ENCODE assay signal across 35 cellular contexts in genomic region chr14:94547726-94548125, GRCh38. TPM values are rescaled to one million over a fixed set of nuclear protein-coding genes. Genes with fewer than 3 reads are reported as not detected.
"Had no signal": no experiment of that assay in that cellular context is flagged by ENCODE, and none has a peak within 500 bp of the region (broad histone marks: within the 10 kb centered on the region; RNA-seq: fewer than 3 reads in every experiment).

No MANE protein-coding gene starts in this region.

- H3K9me3 ChIP-seq: pancreas, prostate gland, suprapubic skin, thyroid gland, vagina had no signal

- H3K4me1 ChIP-seq: pancreas, prostate gland, thyroid gland, upper lobe of left lung had no signal

- DNase-seq: naive B cell; naive thymus-derived CD8-positive, alpha-beta T cell; nephron progenitor cell; occipital lobe; pancreas; retina; spleen; stimulated activated CD4-positive, alpha-beta T cell treated with anti-CD3 and anti-CD28 coated beads, Interleukin-12 subunit alpha, Interleukin-12 subunit beta, amount 100 ng/mL, for 4 hours; stimulated activated CD4-positive, alpha-beta T cell treated with anti-CD3 and anti-CD28 coated beads, Interleukin-1b, Interleukin-23, amount 100 ng/mL, for 48 hours; stimulated activated CD4-positive, alpha-beta T cell treated with anti-CD3 and anti-CD28 coated beads, Interleukin-4, amount 100 ng/mL, for 1 hour; stimulated activated CD4-positive, alpha-beta T cell treated with anti-CD3 and anti-CD28 coated beads, Interleukin-4, amount 100 ng/mL, for 4 hours; stimulated activated CD8-positive, alpha-beta memory T cell treated with anti-CD3 and anti-CD28 coated beads, Interleukin-4, amount 100 ng/mL, for 48 hours; stimulated activated naive CD4-positive, alpha-beta T cell; stimulated activated naive CD8-positive, alpha-beta T cell treated with anti-CD3 and anti-CD28 coated beads, Interleukin-15, amount 100 ng/mL, for 72 hours; stimulated activated naive CD8-positive, alpha-beta T cell treated with anti-CD3 and anti-CD28 coated beads, Interleukin-15, Interleukin-2, amounts not matched to agents 100 U/mL and 50 U/mL, for 24 hours; substantia nigra; thyroid gland; trophoblast cell; upper lobe of left lung had no signal

- H3K4me3 Mint-ChIP-seq: naive thymus-derived CD8-positive, alpha-beta T cell; natural killer cell treated with Interleukin-12 subunit alpha and Interleukin-12 subunit beta and Interleukin-15 and Interleukin-18, amount 100 ng/mL, for 72 hours; nephron progenitor cell; neural crest cell; stimulated activated memory B cell treated with anti-CD40 and anti-IgM and Interleukin-4, amounts not matched to agents 10 μg/mL and 1 μg/mL and 100 μg/mL, for 72 hours; stimulated activated naive CD8-positive, alpha-beta T cell treated with anti-CD3 and anti-CD28 coated beads, Interleukin-15, amount 100 ng/mL, for 72 hours had no signal

- H3K4me1 Mint-ChIP-seq: naive B cell; naive thymus-derived CD8-positive, alpha-beta T cell; stimulated activated memory B cell treated with anti-CD40 and anti-IgM and Interleukin-4, amounts not matched to agents 10 μg/mL and 1 μg/mL and 100 μg/mL, for 72 hours; stimulated activated naive CD8-positive, alpha-beta T cell treated with anti-CD3 and anti-CD28 coated beads, Interleukin-15, amount 100 ng/mL, for 72 hours had no signal

- H3K27me3 ChIP-seq: pancreas, suprapubic skin, thyroid gland, tibial nerve, upper lobe of left lung, vagina had no signal

- H3K36me3 Mint-ChIP-seq: natural killer cell treated with Interleukin-12 subunit alpha and Interleukin-12 subunit beta and Interleukin-15 and Interleukin-18, amount 100 ng/mL, for 72 hours; stimulated activated memory B cell treated with anti-CD40 and anti-IgM and Interleukin-4, amounts not matched to agents 10 μg/mL and 1 μg/mL and 100 μg/mL, for 72 hours had no signal

- H3K27ac ChIP-seq: pancreas, prostate gland, skin epidermis, spleen, suprapubic skin, thoracic aorta, thyroid gland, tibial nerve, upper lobe of left lung, vagina had no signal

- H3K4me2 ChIP-seq: smooth muscle cell had no signal

- H3K27ac Mint-ChIP-seq: naive thymus-derived CD8-positive, alpha-beta T cell; natural killer cell treated with Interleukin-12 subunit alpha and Interleukin-12 subunit beta and Interleukin-15 and Interleukin-18, amount 100 ng/mL, for 72 hours; nephron progenitor cell; stimulated activated memory B cell treated with anti-CD40 and anti-IgM and Interleukin-4, amounts not matched to agents 10 μg/mL and 1 μg/mL and 100 μg/mL, for 72 hours; stimulated activated naive CD8-positive, alpha-beta T cell treated with anti-CD3 and anti-CD28 coated beads, Interleukin-15, amount 100 ng/mL, for 72 hours had no signal

- H3K4me3 ChIP-seq: pancreas, prostate gland, skin epidermis, smooth muscle cell, spleen, suprapubic skin, thoracic aorta, thyroid gland, tibial nerve, upper lobe of left lung, vagina had no signal

- H3K9me3 Mint-ChIP-seq: natural killer cell treated with Interleukin-12 subunit alpha and Interleukin-12 subunit beta and Interleukin-15 and Interleukin-18, amount 100 ng/mL, for 72 hours; stimulated activated naive CD8-positive, alpha-beta T cell treated with anti-CD3 and anti-CD28 coated beads, Interleukin-15, amount 100 ng/mL, for 72 hours had no signal

- H3K36me3 ChIP-seq: pancreas, prostate gland, spleen, suprapubic skin, thoracic aorta, thyroid gland, tibial nerve, upper lobe of left lung, vagina had no signal

RNA-seq across cellular contexts. Expression of gene SERPINA4, which starts 13.5 kb away (rescaled TPM):
- total RNA-seq: naive thymus-derived CD8-positive, alpha-beta T cell; natural killer cell treated with Interleukin-12 subunit alpha and Interleukin-12 subunit beta and Interleukin-15 and Interleukin-18, amount 100 ng/mL, for 72 hours; neural crest cell; occipital lobe; osteoblast; posterior vena cava; pulmonary artery endothelial cell; right cardiac atrium; sciatic nerve; smooth muscle cell; spleen; suprapubic skin; thoracic aorta; thyroid gland; tibial nerve; ureter; vagina had no signal
- polyA plus RNA-seq: naive thymus-derived CD8-positive, alpha-beta T cell; right cardiac atrium; smooth muscle cell; spleen had no signal

RNA-seq across cellular contexts. Expression of gene SERPINA5, which starts 33.5 kb away (rescaled TPM):
- total RNA-seq: naive thymus-derived CD8-positive, alpha-beta T cell; natural killer cell treated with Interleukin-12 subunit alpha and Interleukin-12 subunit beta and Interleukin-15 and Interleukin-18, amount 100 ng/mL, for 72 hours had no signal
- polyA plus RNA-seq: naive thymus-derived CD8-positive, alpha-beta T cell had no signal

RNA-seq across cellular contexts. Expression of gene SERPINA12, which starts 38.5 kb away (rescaled TPM):
- total RNA-seq: naive thymus-derived CD8-positive, alpha-beta T cell; natural killer cell treated with Interleukin-12 subunit alpha and Interleukin-12 subunit beta and Interleukin-15 and Interleukin-18, amount 100 ng/mL, for 72 hours; neural crest cell; occipital lobe; osteoblast; pancreas; posterior vena cava; pulmonary artery endothelial cell; right cardiac atrium; sciatic nerve; smooth muscle cell; spleen; thoracic aorta; thyroid gland; tibial nerve; upper lobe of left lung; ureter had no signal
- polyA plus RNA-seq: naive thymus-derived CD8-positive, alpha-beta T cell; pancreas; right cardiac atrium; smooth muscle cell; spleen had no signal
